Comparison of ENCODE assay signal across 5 cellular contexts in the genomic region with DNA sequence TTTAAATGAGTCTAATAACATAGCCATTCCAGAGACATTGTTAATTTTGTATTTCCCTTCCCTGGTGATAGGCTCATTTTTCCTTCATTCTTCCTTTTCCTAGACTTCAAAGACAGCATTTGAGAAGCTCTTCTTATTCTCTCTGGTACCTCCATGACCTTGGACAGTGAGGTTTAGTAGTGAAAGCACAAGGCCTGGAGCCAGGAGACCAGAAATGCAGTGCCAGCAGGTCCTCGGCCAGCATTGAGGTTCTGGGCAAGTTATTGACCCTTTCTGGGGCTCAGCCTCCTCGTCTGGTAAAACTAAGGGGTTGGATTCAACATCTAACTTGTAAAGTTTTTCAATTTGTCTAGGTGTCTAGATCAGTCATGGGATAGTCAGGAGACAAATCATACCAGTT.
"Had no signal": no experiment of that assay in that cellular context is flagged by ENCODE, and none has a peak within 500 bp of the region (broad histone marks: within the 10 kb centered on the region; RNA-seq: fewer than 3 reads in every experiment).

No MANE protein-coding gene starts in this region.

- H3K4me3 Mint-ChIP-seq: GM23338, H9, IgD-negative memory B cell had no signal

- H3K4me2 ChIP-seq: GM23338 had no signal

- H3K27ac Mint-ChIP-seq: GM23338, H9, IgD-negative memory B cell had no signal

- H3K4me1 Mint-ChIP-seq: IgD-negative memory B cell had no signal

- H3K4me3 ChIP-seq: GM23338 had no signal

- H3K27ac ChIP-seq: HL-60 had no signal

- DNase-seq: HCEC 1CT had no signal

- H3K9me3 Mint-ChIP-seq: GM23338, H9, IgD-negative memory B cell had no signal

- H2AFZ ChIP-seq: GM23338 had no signal
